24 cellular contexts compared by ENCODE assay signal in genomic region chr2:21228041-21228895, GRCh38.
A peak's percentile ranks its signal among the peaks of the same experiment; 100 is the strongest.
DNase-seq lines count a peak whose midpoint lies in the region; ATAC-seq and TF ChIP-seq lines count a peak whose summit lies in the region.
"Had no signal": no experiment of that assay in that cellular context is flagged by ENCODE, and none has a peak within 500 bp of the region (broad histone marks: within the 10 kb centered on the region; RNA-seq: fewer than 3 reads in every experiment).

No MANE protein-coding gene starts in this region.

- H3K4me3 ChIP-seq in transverse colon, result no peak overlapping the region
- H3K4me3 ChIP-seq: prostate gland, thyroid gland had no signal

- in situ Hi-C loops in transverse colon (cut with MboI; ENCODE audit: low pct_ligation_motif_present in 1 of 4, low pct_unique_long_range_greater_than_20kb in 1 of 4, low sequenced_read_pairs in 3 of 4), result no loop called here
- in situ Hi-C loops in GM13977 (cut with MboI; ENCODE audit: low pct_unique_long_range_greater_than_20kb, low sequenced_read_pairs, unreplicated experiment), result no loop called here
- in situ Hi-C loops in ACHN (cut with HindIII; ENCODE audit: low pct_ligation_motif_present, low pct_unique_long_range_greater_than_20kb, low sequenced_read_pairs), result no loop called here

- 58 to 61% methylated on average over 10 of the region's 10 CpGs for WGBS in transverse colon (ENCODE audit: low coverage in 1 of 2), 2 donors

- H3K4me1 ChIP-seq in transverse colon, result peaks cover 0 to 6% (median 0%) of the 10 kb centered on the region in 4 donors
- H3K4me1 ChIP-seq: prostate gland, thyroid gland had no signal

- ATAC-seq in GM18519 (IDR thresholded peaks at IDR 0.05; ENCODE audit: low FRiP score, unreplicated experiment), result no peak
- ATAC-seq: natural killer cell treated with Interleukin-12 subunit alpha and Interleukin-12 subunit beta and Interleukin-15 and Interleukin-18, amount 100 ng/mL, for 72 hours; T-cell had no signal

- no peaks in the 10 kb centered on the region for H3K36me3 ChIP-seq in transverse colon
- H3K36me3 ChIP-seq: prostate gland, thyroid gland had no signal

- no peak for TF ChIP-seq EP300 in transverse colon (IDR thresholded peaks at IDR 0.05; ENCODE audit: low read depth)

- peak; percentile 12 to 34 for DNase-seq in NCI-H526 (lab: John Stamatoyannopoulos, UW)
- DNase-seq in RKO (ENCODE audit: low spot score), result peak; percentile 7
- DNase-seq in iPS-NIHi7 (ENCODE audit: extremely low spot score), result peak; percentile 10
- DNase-seq in transverse colon, result peak; percentile 14
- no peak for DNase-seq in GM13977 (ENCODE audit: low spot score)
- DNase-seq in ACHN, result no peak
- DNase-seq: activated CD4-positive, alpha-beta T cell treated with anti-CD3 and anti-CD28 coated beads, Interleukin-2, amount 50 U/mL, for 48 hours; activated naive CD4-positive, alpha-beta T cell treated with Interleukin-2 at 50 U/mL for 16 hours; CD8-positive, alpha-beta memory T cell; DND-41; foreskin melanocyte; hypothalamus; Karpas-422; mesenchymal stem cell; NCI-H1092 treated with DMSO at 0.1 percent for 48 hours; NCI-H2029 treated with DMSO at 0.1 percent for 48 hours; SIG-M5; stimulated activated CD4-positive, alpha-beta T cell treated with anti-CD3 and anti-CD28 coated beads, Interleukin-2, amount 100 ng/mL, for 24 hours; stimulated activated naive CD4-positive, alpha-beta T cell treated with Interleukin-2 at 50 U/mL for 16 hours; T-cell; thyroid gland had no signal

- TF ChIP-seq POLR2A in transverse colon (IDR thresholded peaks at IDR 0.05), result no peak

- intact Hi-C loops in transverse colon (cut with DNase I; ENCODE audit: low total_unique reads), result no loop called here

- no peaks in the 10 kb centered on the region for H3K9me3 ChIP-seq in transverse colon
- H3K9me3 ChIP-seq: prostate gland, thyroid gland had no signal

- no peaks in the 10 kb centered on the region for H3K27me3 ChIP-seq in transverse colon
- H3K27me3 ChIP-seq: thyroid gland had no signal

- no peak overlapping the region for H3K27ac ChIP-seq in transverse colon
- H3K27ac ChIP-seq: prostate gland, thyroid gland had no signal

- TF ChIP-seq CTCF in transverse colon (IDR thresholded peaks at IDR 0.05), result no peak
- TF ChIP-seq CTCF in GM13977 (IDR thresholded peaks at IDR 0.05; ENCODE audit: extremely low read depth, insufficient read depth, missing control alignments), result no peak

Comparison
In these comparisons a context has a peak if more than half of its experiments do, and no peak if none do; other contexts are left out.
1. DNase-seq: peak in NCI-H526 (2 of 2), RKO (single experiment), iPS-NIHi7 (single experiment) and transverse colon (single experiment); none in GM13977 (single experiment) and ACHN (single experiment).